In the genomic region with DNA sequence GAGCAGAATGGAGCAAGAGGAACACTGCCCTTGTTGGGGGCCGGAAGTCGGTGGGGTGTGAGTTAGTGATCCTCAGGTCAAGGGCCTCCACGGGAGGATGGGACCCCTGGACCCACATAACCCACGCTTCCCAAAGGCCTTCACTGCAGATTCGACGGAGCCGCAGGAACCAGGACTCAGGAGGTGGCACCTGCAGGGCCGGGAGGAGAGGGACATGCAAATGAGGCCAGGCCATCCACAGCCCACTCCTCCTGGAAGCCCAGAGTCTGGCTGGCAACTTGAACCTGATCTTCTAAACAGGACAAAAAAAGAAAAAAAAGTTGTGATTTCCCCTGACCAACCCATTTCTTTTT, we compare ENCODE assay signal across 11 cellular contexts.
A peak's percentile ranks its signal among the peaks of the same experiment; 100 is the strongest.
DNase-seq lines count a peak whose midpoint lies in the region; ATAC-seq and TF ChIP-seq lines count a peak whose summit lies in the region.
"Had no signal": no experiment of that assay in that cellular context is flagged by ENCODE, and none has a peak within 500 bp of the region (broad histone marks: within the 10 kb centered on the region; RNA-seq: fewer than 3 reads in every experiment).

No MANE protein-coding gene starts in this region.

- H3K9me2 ChIP-seq in HCT116 (ENCODE audit: insufficient read depth) = no peaks in the 10 kb centered on the region

- TF ChIP-seq CTCF in HCT116 (IDR thresholded peaks at IDR 0.05 in 2 of 3, conservative IDR thresholded peaks at IDR 0.05 in 1 of 3; ENCODE audit: borderline replicate concordance in 1 of 3, insufficient read depth in 1 of 3, low read depth in 2 of 3, low read length in 2 of 3) = no peak
- no peak for TF ChIP-seq CTCF in left lung (IDR thresholded peaks at IDR 0.05)
- no peak for TF ChIP-seq CTCF in BE2C (IDR thresholded peaks at IDR 0.05; ENCODE audit: low read depth, low read length)

- H2AFZ ChIP-seq in HCT116 (ENCODE audit: low read depth, low read length, poor library complexity, severe bottlenecking) = no peak overlapping the region
- H2AFZ ChIP-seq: GM23338 had no signal

- H3K27me3 Mint-ChIP-seq in stimulated activated naive B cell treated with anti-CD40 and anti-IgM and Interleukin-4, amounts not matched to agents 10 μg/mL and 1 μg/mL and 100 μg/mL, for 72 hours = peaks cover 0 to 4% of the 10 kb centered on the region in 2 donors
- H3K27me3 Mint-ChIP-seq in activated CD4-positive, alpha-beta T cell treated with anti-CD3 and anti-CD28 coated beads, Interleukin-2, amount 10 ng/mL, durations not matched to agents 7 days and 5 days = peaks cover 2% of the 10 kb centered on the region
- H3K27me3 Mint-ChIP-seq: activated CD4-positive, alpha-beta memory T cell treated with anti-CD3 and anti-CD28 coated beads, Interleukin-2, amount 10 ng/mL, durations not matched to agents 7 days and 5 days had no signal

- H3K27me3 ChIP-seq in HCT116 (ENCODE audit: insufficient read depth, low read length) = no peaks in the 10 kb centered on the region
- no peaks in the 10 kb centered on the region for H3K27me3 ChIP-seq in left lung
- H3K27me3 ChIP-seq in BE2C = no peaks in the 10 kb centered on the region

- BruUV-seq in HCT116 (replicated peaks; lab: Mats Ljungman, UMichigan) = no TSS peak

- H3K27ac Mint-ChIP-seq in stimulated activated naive B cell treated with anti-CD40 and anti-IgM and Interleukin-4, amounts not matched to agents 10 μg/mL and 1 μg/mL and 100 μg/mL, for 72 hours = peak overlapping the region; percentile 90
- H3K27ac Mint-ChIP-seq in activated CD4-positive, alpha-beta T cell treated with anti-CD3 and anti-CD28 coated beads, Interleukin-2, amount 10 ng/mL, durations not matched to agents 7 days and 5 days = no peak overlapping the region
- H3K27ac Mint-ChIP-seq: activated CD4-positive, alpha-beta memory T cell treated with anti-CD3 and anti-CD28 coated beads, Interleukin-2, amount 10 ng/mL, durations not matched to agents 7 days and 5 days; CD8-positive, alpha-beta T cell; GM23338 had no signal

- CTCF ChIA-PET in HCT116 (lab: Charles Lee) = interaction anchor here (2.4 to 2.9 kb wide), 2 partner anchors 10 to 119 kb away, joined by 6 to 16 read pairs; no protein-coding TSS in a partner anchor
- CTCF ChIA-PET in activated CD4-positive, alpha-beta T cell treated with anti-CD3 and anti-CD28 coated beads, Interleukin-2, amount 10 ng/mL, durations not matched to agents 7 days and 5 days (lab: Charles Lee) = no interaction called here

- peaks cover 33% of the 10 kb centered on the region; the same call in 1 of the 2 replicates for H3K79me2 ChIP-seq in HCT116 (ENCODE audit: insufficient read depth, low read length)

- TF ChIP-seq POLR2A in HCT116 (IDR thresholded peaks at IDR 0.05; ENCODE audit: borderline replicate concordance, extremely low read depth, insufficient read depth, insufficient read length) = no peak

- H3K4me3 ChIP-seq in HCT116 (replicated peaks in 1 of 2; ENCODE audit: low read depth in 1 of 2, low read length in 2 of 2) = peak overlapping the region in 1 of 2 experiments; percentile 42; a peak in 2 of 4 replicates
- H3K4me3 ChIP-seq in left lung = no peak overlapping the region
- H3K4me3 ChIP-seq in BE2C (ENCODE audit: low read depth, low read length) = no peak overlapping the region
- H3K4me3 ChIP-seq: GM23338 had no signal

- H3K9me3 Mint-ChIP-seq in stimulated activated naive B cell treated with anti-CD40 and anti-IgM and Interleukin-4, amounts not matched to agents 10 μg/mL and 1 μg/mL and 100 μg/mL, for 72 hours = peaks cover 13 to 22% of the 10 kb centered on the region in 2 donors
- H3K9me3 Mint-ChIP-seq in activated CD4-positive, alpha-beta T cell treated with anti-CD3 and anti-CD28 coated beads, Interleukin-2, amount 10 ng/mL, durations not matched to agents 7 days and 5 days = peaks cover 20% of the 10 kb centered on the region

- H4K20me1 ChIP-seq in HCT116 (ENCODE audit: insufficient read depth) = no peaks in the 10 kb centered on the region

- RAD21 ChIA-PET in HCT116 (lab: Charles Lee; ENCODE audit: low non-redundant PET in 1 of 2, low total read pairs in 2 of 2, uncharacterized antibody in 2 of 2, unreplicated experiment in 2 of 2) = interaction anchor here in 1 of 2 experiments (0.7 kb wide), 1 partner anchor 9 kb away, joined by 3 read pairs; no protein-coding TSS in a partner anchor

- no peak for TF ChIP-seq RAD21 in HCT116 (IDR thresholded peaks at IDR 0.05; ENCODE audit: low read depth)

- H3K36me3 ChIP-seq in HCT116 (ENCODE audit: control insufficient read depth in 1 of 2, insufficient read depth in 2 of 2, low read length in 2 of 2) (peaks cover 0 to 25% of the 10 kb centered on the region in 2 experiments; a peak in 2 of 4 replicates), left lung (no peaks in the 10 kb centered on the region), BE2C (no peaks in the 10 kb centered on the region)

- ATAC-seq in HCT116 = peak; percentile 1; the same call in 1 of the 2 replicates
- ATAC-seq in left lung = no peak
- ATAC-seq in stimulated activated naive B cell treated with anti-CD40 and anti-IgM and Interleukin-4, amounts not matched to agents 10 μg/mL and 1 μg/mL and 100 μg/mL, for 72 hours (replicated peaks) = no peak
- ATAC-seq: CD8-positive, alpha-beta T cell; GM23338 had no signal

- peak overlapping the region; percentile 64 for H3K9ac ChIP-seq in HCT116 (ENCODE audit: low read length)

- peaks cover 58 to 89% of the 10 kb centered on the region in 2 experiments for H3K4me1 ChIP-seq in HCT116 (ENCODE audit: control insufficient read depth in 1 of 2, insufficient read depth in 2 of 2, low read length in 2 of 2)
- peaks cover 0 to 19% of the 10 kb centered on the region in 2 donors for H3K4me1 ChIP-seq in left lung
- peaks cover 12% of the 10 kb centered on the region for H3K4me1 ChIP-seq in BE2C

- POLR2A ChIA-PET in HCT116 (lab: Charles Lee) = interaction anchor here (1.6 kb wide), 1 partner anchor 300 kb away, joined by 5 read pairs; a partner anchor contains a TSS
- POLR2A ChIA-PET in activated CD4-positive, alpha-beta T cell treated with anti-CD3 and anti-CD28 coated beads, Interleukin-2, amount 10 ng/mL, durations not matched to agents 7 days and 5 days (lab: Charles Lee) = no interaction called here

- DNase-seq in HCT116 (ENCODE audit: low read depth, low spot score) = no peak
- DNase-seq in left lung = no peak
- no peak for DNase-seq in stimulated activated naive B cell treated with anti-CD40 and anti-IgM and Interleukin-4, amounts not matched to agents 10 μg/mL and 1 μg/mL and 100 μg/mL, for 72 hours
- DNase-seq in activated CD4-positive, alpha-beta T cell treated with anti-CD3 and anti-CD28 coated beads, Interleukin-2, amount 10 ng/mL, durations not matched to agents 7 days and 5 days = no peak
- no peak for DNase-seq in globus pallidus (ENCODE audit: low spot score)
- no peak for DNase-seq in BE2C
- DNase-seq: CD8-positive, alpha-beta T cell; foreskin melanocyte had no signal

- peaks cover 29% of the 10 kb centered on the region in 2 donors for H3K4me1 Mint-ChIP-seq in stimulated activated naive B cell treated with anti-CD40 and anti-IgM and Interleukin-4, amounts not matched to agents 10 μg/mL and 1 μg/mL and 100 μg/mL, for 72 hours
- peaks cover 7% of the 10 kb centered on the region for H3K4me1 Mint-ChIP-seq in activated CD4-positive, alpha-beta T cell treated with anti-CD3 and anti-CD28 coated beads, Interleukin-2, amount 10 ng/mL, durations not matched to agents 7 days and 5 days

- no peak overlapping the region for H3K4me3 Mint-ChIP-seq in stimulated activated naive B cell treated with anti-CD40 and anti-IgM and Interleukin-4, amounts not matched to agents 10 μg/mL and 1 μg/mL and 100 μg/mL, for 72 hours
- no peak overlapping the region for H3K4me3 Mint-ChIP-seq in activated CD4-positive, alpha-beta T cell treated with anti-CD3 and anti-CD28 coated beads, Interleukin-2, amount 10 ng/mL, durations not matched to agents 7 days and 5 days
- H3K4me3 Mint-ChIP-seq: activated CD4-positive, alpha-beta memory T cell treated with anti-CD3 and anti-CD28 coated beads, Interleukin-2, amount 10 ng/mL, durations not matched to agents 7 days and 5 days; CD8-positive, alpha-beta T cell; GM23338 had no signal

- peaks cover 9 to 24% of the 10 kb centered on the region in 2 experiments; a peak in 3 of 4 replicates for H3K9me3 ChIP-seq in HCT116 (ENCODE audit: control insufficient read depth in 1 of 2, insufficient read depth in 1 of 2, low read depth in 1 of 2, low read length in 2 of 2)
- H3K9me3 ChIP-seq in left lung = peaks cover 0 to 22% of the 10 kb centered on the region in 2 donors
- H3K9me3 ChIP-seq in BE2C = no peaks in the 10 kb centered on the region

- H3K36me3 Mint-ChIP-seq in stimulated activated naive B cell treated with anti-CD40 and anti-IgM and Interleukin-4, amounts not matched to agents 10 μg/mL and 1 μg/mL and 100 μg/mL, for 72 hours = peaks cover 0 to 9% of the 10 kb centered on the region in 2 donors
- H3K36me3 Mint-ChIP-seq in activated CD4-positive, alpha-beta T cell treated with anti-CD3 and anti-CD28 coated beads, Interleukin-2, amount 10 ng/mL, durations not matched to agents 7 days and 5 days (ENCODE audit: low read depth) = no peaks in the 10 kb centered on the region
- H3K36me3 Mint-ChIP-seq: CD8-positive, alpha-beta T cell had no signal

- intact Hi-C loops in HCT116 (cut with micrococcal nuclease) = no loop called here
- intact Hi-C loops in left lung (cut with DNase I) = no loop called here

- peak overlapping the region; percentile 78 for H3K27ac ChIP-seq in HCT116 (ENCODE audit: low read depth, low read length)
- H3K27ac ChIP-seq in angular gyrus (ENCODE audit: low read depth, low read length) = peak overlapping the region; percentile 14
- peak overlapping the region; percentile 13 to 34 for H3K27ac ChIP-seq in left lung

- H3K4me2 ChIP-seq in HCT116 (ENCODE audit: low read length) = peak overlapping the region; percentile 85
- H3K4me2 ChIP-seq: GM23338 had no signal

TF ChIP-seq in HCT116, 20 proteins besides CTCF, POLR2A, EP300 and RAD21 (continues in another document):
- TF ChIP-seq CBX3 (IDR thresholded peaks at IDR 0.05; ENCODE audit: low read depth) (no peak), CEBPB (IDR thresholded peaks at IDR 0.05; ENCODE audit: low read depth) (no peak), SP1 (IDR thresholded peaks at IDR 0.05; ENCODE audit: low read depth) (no peak)
- TF ChIP-seq, protein P1, sequence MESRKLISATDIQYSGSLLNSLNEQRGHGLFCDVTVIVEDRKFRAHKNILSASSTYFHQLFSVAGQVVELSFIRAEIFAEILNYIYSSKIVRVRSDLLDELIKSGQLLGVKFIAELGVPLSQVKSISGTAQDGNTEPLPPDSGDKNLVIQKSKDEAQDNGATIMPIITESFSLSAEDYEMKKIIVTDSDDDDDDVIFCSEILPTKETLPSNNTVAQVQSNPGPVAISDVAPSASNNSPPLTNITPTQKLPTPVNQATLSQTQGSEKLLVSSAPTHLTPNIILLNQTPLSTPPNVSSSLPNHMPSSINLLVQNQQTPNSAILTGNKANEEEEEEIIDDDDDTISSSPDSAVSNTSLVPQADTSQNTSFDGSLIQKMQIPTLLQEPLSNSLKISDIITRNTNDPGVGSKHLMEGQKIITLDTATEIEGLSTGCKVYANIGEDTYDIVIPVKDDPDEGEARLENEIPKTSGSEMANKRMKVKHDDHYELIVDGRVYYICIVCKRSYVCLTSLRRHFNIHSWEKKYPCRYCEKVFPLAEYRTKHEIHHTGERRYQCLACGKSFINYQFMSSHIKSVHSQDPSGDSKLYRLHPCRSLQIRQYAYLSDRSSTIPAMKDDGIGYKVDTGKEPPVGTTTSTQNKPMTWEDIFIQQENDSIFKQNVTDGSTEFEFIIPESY (IDR thresholded peaks at IDR 0.05; ENCODE audit: extremely low read depth, insufficient replicate concordance, low read length) = no peak

Comparison
In these comparisons a context has a peak if more than half of its experiments do, and no peak if none do; other contexts are left out.
1. H3K27ac ChIP-seq: peak in every context shown above with its lines; median percentile 78 in HCT116; 24 in left lung; 14 in angular gyrus.